ENCODE assay signal across 8 cellular contexts in genomic region chr14:34059925-34060746, GRCh38.
DNase-seq lines count a peak whose midpoint lies in the region; ATAC-seq and TF ChIP-seq lines count a peak whose summit lies in the region.

No MANE protein-coding gene starts in this region.

- TF ChIP-seq POLR2A in GM18505 (IDR thresholded peaks at IDR 0.05; ENCODE audit: borderline replicate concordance, extremely low read depth, insufficient read depth, insufficient read length), result peak; percentile 68
- peak; percentile 39 for TF ChIP-seq POLR2A in esophagus muscularis mucosa (IDR thresholded peaks at IDR 0.05; ENCODE audit: low read depth)

- no peaks in the 10 kb centered on the region for H3K27me3 ChIP-seq in esophagus muscularis mucosa

- intact Hi-C loops in esophagus muscularis mucosa (cut with DNase I), result loop anchor here (5.0 kb wide), 1 partner anchor 108 kb away; the partner anchor contains the start of gene EGLN3

- TF ChIP-seq CTCF in esophagus muscularis mucosa (IDR thresholded peaks at IDR 0.05), result peak; percentile 33 to 37 (median 35)

- H3K4me1 ChIP-seq in esophagus muscularis mucosa, result peaks cover 20 to 32% (median 28%) of the 10 kb centered on the region in 4 donors

- no peak for TF ChIP-seq EP300 in esophagus muscularis mucosa (IDR thresholded peaks at IDR 0.05)

- H3K9me3 ChIP-seq in esophagus muscularis mucosa, result no peaks in the 10 kb centered on the region

- ATAC-seq in GM18505 (IDR thresholded peaks at IDR 0.05; ENCODE audit: unreplicated experiment) (peak; percentile 85), HG02870 (IDR thresholded peaks at IDR 0.05; ENCODE audit: unreplicated experiment) (peak; percentile 84)

- H3K27ac ChIP-seq in esophagus muscularis mucosa (replicated peaks in 1 of 4), result peak overlapping the region; percentile 89 to 91 (median 91)

- WGBS in esophagus muscularis mucosa, result 4% methylated on average over 28 of the region's 91 CpGs

- peak overlapping the region; percentile 60 to 78 (median 64) for H3K4me3 ChIP-seq in esophagus muscularis mucosa

- peak; percentile 33 for DNase-seq in A172 (ENCODE audit: low spot score)
- DNase-seq in NCI-H460 (ENCODE audit: extremely low read depth, low read depth), result peak; percentile 83
- peak; percentile 36 for DNase-seq in activated T-cell treated with anti-CD3 and anti-CD28 coated beads for 24 hours (ENCODE audit: low read depth)
- DNase-seq in esophagus muscularis mucosa (ENCODE audit: extremely low spot score), result peak; percentile 91
- peak; percentile 82 for DNase-seq in mucosa of gallbladder (ENCODE audit: low spot score)
- DNase-seq in stimulated activated CD8-positive, alpha-beta memory T cell treated with anti-CD3 and anti-CD28 coated beads, Interleukin-4, amount 100 ng/mL, for 4 hours (ENCODE audit: low read depth in 2 of 2, low spot score in 1 of 2), result peak; percentile 7 to 11

- no peaks in the 10 kb centered on the region for H3K36me3 ChIP-seq in esophagus muscularis mucosa

Comparison
In these comparisons a context has a peak if more than half of its experiments do, and no peak if none do; other contexts are left out.
1. Peak in every context shown above with its lines: DNase-seq, ATAC-seq, H3K4me3 ChIP-seq and H3K27ac ChIP-seq.
2. DNase-seq: peak in every context shown above with its lines; median percentile 91 in esophagus muscularis mucosa; 83 in NCI-H460; 82 in mucosa of gallbladder; 36 in activated T-cell treated with anti-CD3 and anti-CD28 coated beads for 24 hours; 33 in A172; 9 in stimulated activated CD8-positive, alpha-beta memory T cell treated with anti-CD3 and anti-CD28 coated beads, Interleukin-4, amount 100 ng/mL, for 4 hours.